8 cellular contexts compared by ENCODE assay signal in the genomic region with DNA sequence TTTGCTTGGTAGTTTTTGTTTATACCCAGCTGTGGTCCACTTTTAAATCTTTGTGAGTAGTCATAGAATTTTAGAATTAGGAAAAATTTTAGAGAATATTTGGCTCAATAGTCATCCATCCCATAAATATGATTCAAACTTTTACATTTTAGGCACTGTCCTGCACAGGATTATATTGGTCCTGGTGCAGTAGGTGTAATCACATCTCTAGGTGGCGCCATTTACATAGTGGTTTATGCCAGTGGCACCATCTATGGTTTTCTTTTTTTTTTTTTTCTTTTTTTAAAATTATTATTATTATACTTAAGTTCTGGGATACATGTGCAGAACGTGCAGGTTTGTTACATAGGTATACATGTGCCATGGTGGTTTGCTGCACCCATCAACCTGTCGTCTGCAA.
DNase-seq lines count a peak whose midpoint lies in the region; ATAC-seq and TF ChIP-seq lines count a peak whose summit lies in the region.

No MANE protein-coding gene starts in this region.

- no peaks in the 10 kb centered on the region for H3K36me3 ChIP-seq in IMR-90 (ENCODE audit: control insufficient read depth, insufficient read depth, low read length)
- no peaks in the 10 kb centered on the region for H3K36me3 ChIP-seq in lower lobe of right lung
- no peaks in the 10 kb centered on the region for H3K36me3 ChIP-seq in CD8-positive, alpha-beta memory T cell (ENCODE audit: insufficient read depth, low read length)

- TF ChIP-seq CTCF in IMR-90 (conservative IDR thresholded peaks at IDR 0.05; ENCODE audit: low read depth, low read length) (peak; percentile 82), astrocyte of the spinal cord (IDR thresholded peaks at IDR 0.05; ENCODE audit: low read depth, low read length) (peak; percentile 63), lower lobe of right lung (IDR thresholded peaks at IDR 0.05) (peak; percentile 59)

- no peak overlapping the region for H2AK9ac ChIP-seq in IMR-90 (replicated peaks; ENCODE audit: low read depth, low read length, poor library complexity)

- in situ Hi-C loops in IMR-90 (cut with MboI; ENCODE audit: low sequenced_read_pairs) (no loop called here), astrocyte of the spinal cord (cut with HindIII; ENCODE audit: low sequenced_read_pairs) (no loop called here)

- H2BK15ac ChIP-seq in IMR-90 (ENCODE audit: low read depth, low read length), result no peak overlapping the region

- no peak overlapping the region for H3K9ac ChIP-seq in IMR-90 (ENCODE audit: low read depth, low read length)

- POLR2A ChIA-PET in IMR-90 (lab: Charles Lee; ENCODE audit: unreplicated experiment), result no interaction called here
- POLR2A ChIA-PET in CD8-positive, alpha-beta memory T cell (lab: Charles Lee), result no interaction called here

- intact Hi-C loops in IMR-90 (cut with micrococcal nuclease), result loop anchor here (1.0 to 10.0 kb wide), 6 partner anchors 81 to 964 kb away; no protein-coding TSS in a partner anchor
- intact Hi-C loops in lower lobe of right lung (cut with DNase I), result no loop called here

- no TSS peak for BruUV-seq in IMR-90 (replicated peaks; lab: Mats Ljungman, UMichigan)

- H3K23ac ChIP-seq in IMR-90 (ENCODE audit: low read depth, low read length), result no peak overlapping the region

- H2BK20ac ChIP-seq in IMR-90 (ENCODE audit: low read depth, low read length), result no peak overlapping the region

- no peak overlapping the region for H4K8ac ChIP-seq in IMR-90 (ENCODE audit: low read depth in 2 of 2, low read length in 2 of 2)

- no peak overlapping the region for H3K27ac ChIP-seq in IMR-90 (ENCODE audit: insufficient read depth, low read length)
- H3K27ac ChIP-seq in lower lobe of right lung, result no peak overlapping the region
- H3K27ac ChIP-seq in CD8-positive, alpha-beta memory T cell (ENCODE audit: low read depth, low read length), result no peak overlapping the region

- no peak overlapping the region for H3K27ac Mint-ChIP-seq in CD8-positive, alpha-beta memory T cell

- H3K4me3 Mint-ChIP-seq in CD8-positive, alpha-beta memory T cell, result no peak overlapping the region

- no peaks in the 10 kb centered on the region for H3K9me3 ChIP-seq in IMR-90 (ENCODE audit: control insufficient read depth, insufficient read depth, low read length)
- no peaks in the 10 kb centered on the region for H3K9me3 ChIP-seq in lower lobe of right lung
- H3K9me3 ChIP-seq in CD8-positive, alpha-beta memory T cell (ENCODE audit: low read length), result no peaks in the 10 kb centered on the region

- H3K79me1 ChIP-seq in IMR-90 (ENCODE audit: low read depth in 1 of 2, low read length in 2 of 2), result no peaks in the 10 kb centered on the region

- no CpG with 5 or more reads among the region's 3 CpGs for WGBS in IMR-90 (ENCODE audit: extremely low coverage in 2 of 2, insufficient read length in 1 of 2), 2 experiments

- H3K56ac ChIP-seq in IMR-90 (ENCODE audit: extremely low read depth, insufficient read depth, low read length), result no peak overlapping the region

- H4K5ac ChIP-seq in IMR-90 (ENCODE audit: low read depth, low read length), result no peak overlapping the region

- H3K27me3 ChIP-seq in IMR-90 (ENCODE audit: control insufficient read depth, insufficient read depth, low read length), result no peaks in the 10 kb centered on the region
- no peaks in the 10 kb centered on the region for H3K27me3 ChIP-seq in lower lobe of right lung (ENCODE audit: low read depth)
- H3K27me3 ChIP-seq in CD8-positive, alpha-beta memory T cell (ENCODE audit: insufficient read depth, low read length, poor library complexity, severe bottlenecking), result no peaks in the 10 kb centered on the region

- H3K4me1 ChIP-seq in IMR-90 (ENCODE audit: control insufficient read depth, insufficient read depth, low read length), result no peaks in the 10 kb centered on the region
- no peaks in the 10 kb centered on the region for H3K4me1 ChIP-seq in lower lobe of right lung
- H3K4me1 ChIP-seq in CD8-positive, alpha-beta memory T cell (ENCODE audit: insufficient read depth, low read length), result no peaks in the 10 kb centered on the region

- no peak overlapping the region for H2AFZ ChIP-seq in IMR-90 (replicated peaks; ENCODE audit: low read length, poor library complexity)

- peaks cover 0 to 3% (median 0%) of the 10 kb centered on the region in 3 donors for H3K36me3 Mint-ChIP-seq in CD8-positive, alpha-beta memory T cell

- H3K27me3 Mint-ChIP-seq in CD8-positive, alpha-beta memory T cell, result peaks cover 0 to 3% of the 10 kb centered on the region in 2 donors

- no peaks in the 10 kb centered on the region for H3K4me1 Mint-ChIP-seq in CD8-positive, alpha-beta memory T cell

- dilution Hi-C loops in IMR-90 (cut with HindIII; ENCODE audit: low sequenced_read_pairs, unreplicated experiment), result no loop called here

- no peak overlapping the region for H3K14ac ChIP-seq in IMR-90 (replicated peaks; ENCODE audit: low read depth, low read length)

- H3K18ac ChIP-seq in IMR-90 (ENCODE audit: low read depth, low read length), result no peak overlapping the region

- no peak overlapping the region for H3K4ac ChIP-seq in IMR-90 (ENCODE audit: low read depth, low read length)

- peaks cover 0 to 6% (median 3%) of the 10 kb centered on the region in 5 donors for H3K9me3 Mint-ChIP-seq in CD8-positive, alpha-beta memory T cell

- H2BK120ac ChIP-seq in IMR-90 (ENCODE audit: low read depth, low read length), result peak overlapping the region; percentile 20; the same call in 1 of the 2 replicates

- no peaks in the 10 kb centered on the region for H3K9me1 ChIP-seq in IMR-90 (ENCODE audit: insufficient read depth, low read length)

- H2BK5ac ChIP-seq in IMR-90 (ENCODE audit: low read depth, low read length, poor library complexity, severe bottlenecking), result no peak overlapping the region

- H3K4me3 ChIP-seq in IMR-90 (ENCODE audit: insufficient read depth, low read depth, low read length) (no peak overlapping the region), astrocyte of the spinal cord (ENCODE audit: low read depth, low read length) (no peak overlapping the region), lower lobe of right lung (no peak overlapping the region)
- no peak overlapping the region for H3K4me3 ChIP-seq in CD8-positive, alpha-beta memory T cell (ENCODE audit: low read length)

- no peaks in the 10 kb centered on the region for H4K20me1 ChIP-seq in IMR-90 (ENCODE audit: insufficient read depth, low read length)

- peak; percentile 59 for ATAC-seq in GM18861 (IDR thresholded peaks at IDR 0.05; ENCODE audit: unreplicated experiment)
- peak; percentile 91 for ATAC-seq in IMR-90 (ENCODE audit: low read depth)
- no peak for ATAC-seq in lower lobe of right lung
- ATAC-seq in GM21423 (IDR thresholded peaks at IDR 0.05; ENCODE audit: unreplicated experiment), result no peak

- DNase-seq in AG20443 (ENCODE audit: low spot score) (peak; percentile 35), IMR-90 (peak; percentile 80), astrocyte of the spinal cord (ENCODE audit: low read depth, low spot score) (peak; percentile 59), lower lobe of right lung (no peak)
- no peak for DNase-seq in stimulated activated CD4-positive, alpha-beta T cell treated with anti-CD3 and anti-CD28 coated beads, Interleukin-4, amount 100 ng/mL, for 1 hour
- DNase-seq in CD8-positive, alpha-beta memory T cell, result no peak

- H2AK5ac ChIP-seq in IMR-90 (ENCODE audit: low read depth, low read length), result no peak overlapping the region

- CTCF ChIA-PET in IMR-90 (lab: Yijun Ruan, JAX), result interaction anchor here (0.6 to 2.5 kb wide), 6 partner anchors 12 to 349 kb away, joined by 3 to 11 read pairs (median 4); a partner anchor contains a TSS
- CTCF ChIA-PET in CD8-positive, alpha-beta memory T cell (lab: Charles Lee), result no interaction called here

- H4K91ac ChIP-seq in IMR-90 (ENCODE audit: insufficient read depth, low read depth, low read length), result 0 out of 2 replicates have a peak overlapping the region, but pooled peaks have one; percentile 22

- peak; percentile 85 for TF ChIP-seq RAD21 in IMR-90 (IDR thresholded peaks at IDR 0.05; ENCODE audit: low read length)

- TF ChIP-seq POLR2A in IMR-90 (IDR thresholded peaks at IDR 0.05; ENCODE audit: low read depth, low read length), result no peak

- H3K4me2 ChIP-seq in IMR-90 (ENCODE audit: low read depth, low read length), result no peak overlapping the region

TF ChIP-seq in IMR-90, 13 proteins besides CTCF, POLR2A, EP300 and RAD21:
- TF ChIP-seq BHLHE40 (IDR thresholded peaks at IDR 0.05; ENCODE audit: low read depth, low read length) (no peak), SMC3 (IDR thresholded peaks at IDR 0.05; ENCODE audit: low read depth, low read length) (peak; percentile 91)
- TF ChIP-seq, protein P1, sequence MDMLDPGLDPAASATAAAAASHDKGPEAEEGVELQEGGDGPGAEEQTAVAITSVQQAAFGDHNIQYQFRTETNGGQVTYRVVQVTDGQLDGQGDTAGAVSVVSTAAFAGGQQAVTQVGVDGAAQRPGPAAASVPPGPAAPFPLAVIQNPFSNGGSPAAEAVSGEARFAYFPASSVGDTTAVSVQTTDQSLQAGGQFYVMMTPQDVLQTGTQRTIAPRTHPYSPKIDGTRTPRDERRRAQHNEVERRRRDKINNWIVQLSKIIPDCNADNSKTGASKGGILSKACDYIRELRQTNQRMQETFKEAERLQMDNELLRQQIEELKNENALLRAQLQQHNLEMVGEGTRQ (IDR thresholded peaks at IDR 0.05; ENCODE audit: low read depth, low read length), result no peak

Comparison
In these comparisons a context has a peak if more than half of its experiments do, and no peak if none do; other contexts are left out.
1. DNase-seq: peak in AG20443 (single experiment), IMR-90 (single experiment) and astrocyte of the spinal cord (single experiment); none in lower lobe of right lung (single experiment), stimulated activated CD4-positive, alpha-beta T cell treated with anti-CD3 and anti-CD28 coated beads, Interleukin-4, amount 100 ng/mL, for 1 hour (single experiment) and CD8-positive, alpha-beta memory T cell (0 of 5).
2. ATAC-seq: peak in GM18861 (single experiment) and IMR-90 (single experiment); none in lower lobe of right lung (0 of 2) and GM21423 (single experiment).
3. Peak in every context shown above with its lines, with median percentiles within 50 percentile points of each other: CTCF ChIP-seq.